22 cellular contexts compared by ENCODE assay signal in genomic region chr4:185868983-185869938, GRCh38. TPM values are rescaled to one million over a fixed set of nuclear protein-coding genes. Genes with fewer than 3 reads are reported as not detected.
DNase-seq lines count a peak whose midpoint lies in the region; ATAC-seq and TF ChIP-seq lines count a peak whose summit lies in the region.
"Had no signal": no experiment of that assay in that cellular context is flagged by ENCODE, and none has a peak within 500 bp of the region (broad histone marks: within the 10 kb centered on the region; RNA-seq: fewer than 3 reads in every experiment).

No MANE protein-coding gene starts in this region.

- intact Hi-C loops in tibial artery (cut with DNase I; ENCODE audit: low total_unique reads) = no loop called here

- DNase-seq in NCI-H524 (lab: John Stamatoyannopoulos, UW) = peak; percentile 57 to 86
- peak; percentile 30 for DNase-seq in iris pigment epithelial cell (ENCODE audit: low read depth)
- no peak for DNase-seq in tibial artery
- no peak for DNase-seq in NCI-H82 (lab: John Stamatoyannopoulos, UW)
- DNase-seq: activated CD4-positive, alpha-beta T cell treated with anti-CD3 and anti-CD28 coated beads for 36 hours; CD4-positive, alpha-beta memory T cell; DMS53; erythroblast; GDM1; KBM-7; MV-4-11; NCI-H1694; NCI-H446; T-helper 17 cell had no signal

- peaks cover 0 to 40% (median 10%) of the 10 kb centered on the region in 4 donors for H3K4me1 ChIP-seq in tibial artery
- H3K4me1 ChIP-seq: parathyroid adenoma, suprapubic skin had no signal

- ATAC-seq in esophagus mucosa (peak; percentile 77), GM18858 (IDR thresholded peaks at IDR 0.05; ENCODE audit: unreplicated experiment) (no peak), GM21526 (IDR thresholded peaks at IDR 0.05; ENCODE audit: low FRiP score, unreplicated experiment) (no peak)
- ATAC-seq: activated CD4-positive, alpha-beta T cell treated with anti-CD3 and anti-CD28 coated beads for 36 hours; activated naive CD4-positive, alpha-beta T cell treated with anti-CD3 and anti-CD28 coated beads, Interleukin-2, amount 50 U/mL, for 72 hours; natural killer cell treated with Interleukin-12 subunit alpha and Interleukin-12 subunit beta and Interleukin-15 and Interleukin-18, amount 100 ng/mL, for 72 hours; Panc1; T-helper 17 cell had no signal

- H3K27me3 ChIP-seq in tibial artery = no peaks in the 10 kb centered on the region
- H3K27me3 ChIP-seq: suprapubic skin had no signal

- TF ChIP-seq CTCF in tibial artery (IDR thresholded peaks at IDR 0.05) = no peak

- H3K27ac ChIP-seq in tibial artery = peak overlapping the region; percentile 13 to 56
- H3K27ac ChIP-seq: parathyroid adenoma, suprapubic skin had no signal

- no peaks in the 10 kb centered on the region for H3K9me3 ChIP-seq in tibial artery
- H3K9me3 ChIP-seq: suprapubic skin had no signal

- H3K4me3 ChIP-seq in tibial artery = no peak overlapping the region
- H3K4me3 ChIP-seq: suprapubic skin had no signal

- no peaks in the 10 kb centered on the region for H3K36me3 ChIP-seq in tibial artery
- H3K36me3 ChIP-seq: suprapubic skin had no signal

RNA-seq across cellular contexts. Expression of gene SORBS2, which starts 57.3 kb away (rescaled TPM):
- total RNA-seq in esophagus mucosa = 9.3 TPM
- total RNA-seq: activated CD4-positive, alpha-beta T cell treated with anti-CD3 and anti-CD28 coated beads for 36 hours; activated naive CD4-positive, alpha-beta T cell treated with anti-CD3 and anti-CD28 coated beads, Interleukin-2, amount 50 U/mL, for 72 hours; CD4-positive, alpha-beta memory T cell; natural killer cell treated with Interleukin-12 subunit alpha and Interleukin-12 subunit beta and Interleukin-15 and Interleukin-18, amount 100 ng/mL, for 72 hours had no signal

Comparison
In these comparisons a context has a peak if more than half of its experiments do, and no peak if none do; other contexts are left out.
1. DNase-seq: peak in NCI-H524 (2 of 2) and iris pigment epithelial cell (single experiment); none in tibial artery (0 of 2) and NCI-H82 (single experiment).